In genomic region chr20:63894358-63895201, GRCh38 we compare ENCODE assay signal across 8 cellular contexts. TPM values are rescaled to one million over a fixed set of nuclear protein-coding genes. Genes with fewer than 3 reads are reported as not detected.
DNase-seq lines count a peak whose midpoint lies in the region; FAIRE-seq and TF ChIP-seq lines count a peak whose summit lies in the region.

DNAJC5 (plus strand) TSS chr20:63895126; CDS start chr20:63928346, 33,220 bp downstream.

- H2AFZ ChIP-seq in SK-N-SH (ENCODE audit: low read depth): peak within 1 kb of the TSS; percentile 81

- peak within 1 kb of the TSS; percentile 69 for H3K9ac ChIP-seq in SK-N-SH
- peak within 1 kb of the TSS; percentile 61 to 71 (median 68) for H3K9ac ChIP-seq in subcutaneous abdominal adipose tissue (ENCODE audit: low read length in 5 of 5)

- H3K9me2 ChIP-seq in SK-N-SH: no peaks in the 10 kb centered on the region

- peak within 1 kb of the TSS; percentile 98 for H3K27ac Mint-ChIP-seq in activated naive CD4-positive, alpha-beta T cell treated with anti-CD3 and anti-CD28 coated beads, Interleukin-2, amount 10 ng/mL, durations not matched to agents 7 days and 5 days

- H3K27ac ChIP-seq in SK-N-SH (ENCODE audit: low read depth in 2 of 2, low read length in 1 of 2): peak within 1 kb of the TSS in 1 of 2 experiments; percentile 28; a peak in 2 of 4 replicates
- peak within 1 kb of the TSS; percentile 98 for H3K27ac ChIP-seq in neutrophil
- H3K27ac ChIP-seq in subcutaneous abdominal adipose tissue (ENCODE audit: low read depth, low read length): peak within 1 kb of the TSS; percentile 90

- H3K9me3 ChIP-seq in SK-N-SH (no peaks in the 10 kb centered on the region), neutrophil (no peaks in the 10 kb centered on the region), subcutaneous abdominal adipose tissue (ENCODE audit: control insufficient read depth in 5 of 5, low read length in 5 of 5) (no peaks in the 10 kb centered on the region)

- peak within 1 kb of the TSS; percentile 83 for H3K4me2 ChIP-seq in SK-N-SH

- peaks cover 42% of the 10 kb centered on the region for H3K79me2 ChIP-seq in SK-N-SH (ENCODE audit: insufficient read depth)

- 18% methylated on average over 35 of the region's 82 CpGs for WGBS in SK-N-SH (ENCODE audit: low lambda C conversion rate)

- TF ChIP-seq RAD21 in SK-N-SH (IDR thresholded peaks at IDR 0.05; ENCODE audit: low read length): no peak

- H3K36me3 Mint-ChIP-seq in activated naive CD4-positive, alpha-beta T cell treated with anti-CD3 and anti-CD28 coated beads, Interleukin-2, amount 10 ng/mL, durations not matched to agents 7 days and 5 days: peaks cover 32% of the 10 kb centered on the region

- peak within 1 kb of the TSS; percentile 60 for H3K4me3 ChIP-seq in HFF-Myc (replicated peaks; ENCODE audit: low read depth, low read length)
- peak within 1 kb of the TSS; percentile 54 to 71 for H3K4me3 ChIP-seq in SK-N-SH (ENCODE audit: low read depth in 2 of 2, low read length in 1 of 2)
- H3K4me3 ChIP-seq in neutrophil (ENCODE audit: low read depth in 1 of 2, low read length in 1 of 2): peak within 1 kb of the TSS; percentile 73 to 80
- peak within 1 kb of the TSS; percentile 69 to 75 (median 72) for H3K4me3 ChIP-seq in subcutaneous abdominal adipose tissue (ENCODE audit: low read depth in 1 of 5, low read length in 5 of 5)

- TF ChIP-seq EP300 in SK-N-SH (IDR thresholded peaks at IDR 0.05; ENCODE audit: borderline replicate concordance in 1 of 2, low read depth in 1 of 2, low read length in 1 of 2): no peak

- DNase-seq in GM04503 (ENCODE audit: low read depth): peak; percentile 38
- peak; percentile 52 for DNase-seq in HFF-Myc (ENCODE audit: extremely low read depth, low read depth)
- peak; percentile 94 for DNase-seq in NAMALWA (ENCODE audit: low spot score)
- peak; percentile 100 for DNase-seq in SK-N-SH
- peak; percentile 97 for DNase-seq in activated naive CD4-positive, alpha-beta T cell treated with anti-CD3 and anti-CD28 coated beads, Interleukin-2, amount 10 ng/mL, durations not matched to agents 7 days and 5 days
- peak; percentile 100 for DNase-seq in frontal cortex (ENCODE audit: low spot score in 2 of 2)

- peak within 1 kb of the TSS; percentile 97 for H3K4me3 Mint-ChIP-seq in activated naive CD4-positive, alpha-beta T cell treated with anti-CD3 and anti-CD28 coated beads, Interleukin-2, amount 10 ng/mL, durations not matched to agents 7 days and 5 days

- no peaks in the 10 kb centered on the region for H3K27me3 Mint-ChIP-seq in activated naive CD4-positive, alpha-beta T cell treated with anti-CD3 and anti-CD28 coated beads, Interleukin-2, amount 10 ng/mL, durations not matched to agents 7 days and 5 days

- H4K20me1 ChIP-seq in SK-N-SH (ENCODE audit: insufficient read depth): peaks cover 51% of the 10 kb centered on the region

- POLR2A ChIA-PET in SK-N-SH (lab: Yijun Ruan, JAX): interaction anchor here (0.7 to 1.4 kb wide), 2 partner anchors 10 to 29 kb away, joined by 3 to 6 read pairs; partner anchors contain the start of gene TPD52L2

- no peaks in the 10 kb centered on the region for H3K9me3 Mint-ChIP-seq in activated naive CD4-positive, alpha-beta T cell treated with anti-CD3 and anti-CD28 coated beads, Interleukin-2, amount 10 ng/mL, durations not matched to agents 7 days and 5 days

- FAIRE-seq in frontal cortex (lab: Jason Lieb, UNC): no peak

- H3K4me1 ChIP-seq in SK-N-SH (ENCODE audit: control insufficient read depth in 1 of 2, insufficient read depth in 2 of 2, low read depth in 1 of 2, low read length in 1 of 2): peaks cover 7 to 15% of the 10 kb centered on the region in 2 experiments; a peak in 3 of 4 replicates
- peaks cover 65 to 68% of the 10 kb centered on the region in 2 experiments for H3K4me1 ChIP-seq in neutrophil (ENCODE audit: control insufficient read depth in 1 of 2, insufficient read depth in 1 of 2, low read depth in 1 of 2, low read length in 1 of 2)
- H3K4me1 ChIP-seq in subcutaneous abdominal adipose tissue (ENCODE audit: control insufficient read depth in 5 of 5, insufficient read depth in 5 of 5, low read length in 5 of 5): peaks cover 13 to 53% (median 33%) of the 10 kb centered on the region in 5 donors

- CTCF ChIA-PET in SK-N-SH (lab: Yijun Ruan, JAX): interaction anchor here (0.8 to 2.0 kb wide), 3 partner anchors 14 to 175 kb away, joined by 3 to 6 read pairs (median 3); no protein-coding TSS in a partner anchor
- CTCF ChIA-PET in activated naive CD4-positive, alpha-beta T cell treated with anti-CD3 and anti-CD28 coated beads, Interleukin-2, amount 10 ng/mL, durations not matched to agents 7 days and 5 days (lab: Charles Lee): interaction anchor here (1.0 kb wide), 1 partner anchor 86 kb away, joined by 3 read pairs; the partner anchor contains the start of gene PRPF6

- H3K4me1 Mint-ChIP-seq in activated naive CD4-positive, alpha-beta T cell treated with anti-CD3 and anti-CD28 coated beads, Interleukin-2, amount 10 ng/mL, durations not matched to agents 7 days and 5 days: peaks cover 43% of the 10 kb centered on the region

- TF ChIP-seq CTCF in HFF-Myc (IDR thresholded peaks at IDR 0.05; ENCODE audit: low read depth, low read length, missing control alignments) (no peak), SK-N-SH (IDR thresholded peaks at IDR 0.05) (no peak), neutrophil (IDR thresholded peaks at IDR 0.05) (no peak)

- no peaks in the 10 kb centered on the region for H3K27me3 ChIP-seq in SK-N-SH (ENCODE audit: insufficient read depth)
- no peaks in the 10 kb centered on the region for H3K27me3 ChIP-seq in neutrophil
- no peaks in the 10 kb centered on the region for H3K27me3 ChIP-seq in subcutaneous abdominal adipose tissue (ENCODE audit: control insufficient read depth in 5 of 5, insufficient read depth in 4 of 5, low read length in 5 of 5)

- H3K36me3 ChIP-seq in SK-N-SH (replicated peaks in 1 of 2; ENCODE audit: control insufficient read depth in 1 of 2, insufficient read depth in 2 of 2, low read length in 1 of 2): peaks cover 4 to 20% of the 10 kb centered on the region in 2 experiments
- peaks cover 49% of the 10 kb centered on the region for H3K36me3 ChIP-seq in neutrophil
- H3K36me3 ChIP-seq in subcutaneous abdominal adipose tissue (ENCODE audit: control insufficient read depth in 5 of 5, insufficient read depth in 5 of 5, low read length in 5 of 5): peaks cover 0 to 38% (median 24%) of the 10 kb centered on the region in 5 donors

- H3F3A ChIP-seq in SK-N-SH (replicated peaks; ENCODE audit: insufficient read depth): peaks cover 25% of the 10 kb centered on the region

TF ChIP-seq in SK-N-SH, 30 proteins besides CTCF, POLR2A, EP300 and RAD21 (continues in another document):
- TF ChIP-seq USF1 (IDR thresholded peaks at IDR 0.05; ENCODE audit: borderline replicate concordance, low read depth) (no peak), FOSL2 (IDR thresholded peaks at IDR 0.05; ENCODE audit: borderline replicate concordance, low read depth) (no peak), TCF12 (IDR thresholded peaks at IDR 0.05) (no peak), RFX5 (IDR thresholded peaks at IDR 0.05; ENCODE audit: low read length) (no peak), EZH2phosphoT487 (IDR thresholded peaks at IDR 0.05; ENCODE audit: borderline replicate concordance, low read depth) (no peak), NRF1 (IDR thresholded peaks at IDR 0.05; ENCODE audit: low read depth, low read length) (peak; percentile 94), JUND (IDR thresholded peaks at IDR 0.05) (no peak), TEAD4 (IDR thresholded peaks at IDR 0.05; ENCODE audit: borderline replicate concordance, insufficient read depth) (no peak), MXI1 (IDR thresholded peaks at IDR 0.05; ENCODE audit: low read depth, low read length) (0 out of 2 replicates have a peak, but pooled peaks have one; percentile 28), POLR2AphosphoS5 (IDR thresholded peaks at IDR 0.05; ENCODE audit: low read depth, low read length) (no peak; the same call in 1 of the 2 replicates), REST (IDR thresholded peaks at IDR 0.05; ENCODE audit: low read depth, low read length) (no peak), MEF2A (IDR thresholded peaks at IDR 0.05; ENCODE audit: borderline replicate concordance, low read depth) (no peak), GABPA (IDR thresholded peaks at IDR 0.05; ENCODE audit: low read depth) (no peak)

RNA-seq across cellular contexts. Expression of gene DNAJC5, which starts in this region (rescaled TPM):
- 24.2 and 26.2 TPM in 2 replicates for polyA plus RNA-seq in SK-N-SH (2012; rRNA removed)
- polyA plus RNA-seq in SK-N-SH (2012; cell fraction: cytosol; rRNA removed): 13.7 and 19.3 TPM in 2 replicates
- 25.6 and 26.2 TPM in 2 replicates for polyA plus RNA-seq in SK-N-SH (2012; cell fraction: nucleus; rRNA removed)
- 102 TPM for total RNA-seq in frontal cortex

Comparison
In these comparisons a context has a peak if more than half of its experiments do, and no peak if none do; other contexts are left out.
1. DNase-seq: peak in every context shown above with its lines; median percentile 100 in SK-N-SH; 100 in frontal cortex; 97 in activated naive CD4-positive, alpha-beta T cell treated with anti-CD3 and anti-CD28 coated beads, Interleukin-2, amount 10 ng/mL, durations not matched to agents 7 days and 5 days; 94 in NAMALWA; 52 in HFF-Myc; 38 in GM04503.